In genomic region chr12:12486661-12487240, GRCh38 we compare ENCODE assay signal across 11 cellular contexts.
DNase-seq lines count a peak whose midpoint lies in the region; ATAC-seq and TF ChIP-seq lines count a peak whose summit lies in the region.
"Had no signal": no experiment of that assay in that cellular context is flagged by ENCODE, and none has a peak within 500 bp of the region (broad histone marks: within the 10 kb centered on the region; RNA-seq: fewer than 3 reads in every experiment).

No MANE protein-coding gene starts in this region.

- H3K36me3 ChIP-seq in GM23338 (ENCODE audit: insufficient read depth) = peaks cover 17% of the 10 kb centered on the region
- H3K36me3 ChIP-seq: neural progenitor cell had no signal

- H3K27me3 ChIP-seq in GM23338 (ENCODE audit: insufficient read depth) = no peaks in the 10 kb centered on the region
- H3K27me3 ChIP-seq: neural progenitor cell had no signal

- no peak for TF ChIP-seq POLR2A in lower leg skin (IDR thresholded peaks at IDR 0.05)

- intact Hi-C loops in lower leg skin (cut with DNase I; ENCODE audit: low total_unique reads) = no loop called here

- H3K4me3 Mint-ChIP-seq in GM23338 = no peak overlapping the region
- H3K4me3 Mint-ChIP-seq: neural progenitor cell had no signal

- 0 out of 2 replicates have a peak, but pooled peaks cover 2% of the 10 kb centered on the region for H3F3A ChIP-seq in GM23338 (replicated peaks; ENCODE audit: low read depth)

- H3K4me3 ChIP-seq in GM23338 = no peak overlapping the region
- no peak overlapping the region for H3K4me3 ChIP-seq in lower leg skin (ENCODE audit: low read depth, poor library complexity, severe bottlenecking)
- H3K4me3 ChIP-seq: neural progenitor cell had no signal

- TF ChIP-seq CTCF in GM23338 (conservative IDR thresholded peaks at IDR 0.05; ENCODE audit: low read depth in 2 of 2) (no peak), lower leg skin (IDR thresholded peaks at IDR 0.05) (no peak)

- DNase-seq in kidney tubule cell (ENCODE audit: low spot score) (peak; percentile 44), GM23338 (ENCODE audit: low spot score) (no peak), lower leg skin (ENCODE audit: low spot score in 2 of 2) (no peak), NOMO-1 treated with DMSO at 0.1 percent for 48 hours (lab: John Stamatoyannopoulos, UW; ENCODE audit: unreplicated experiment) (no peak), hepatic stellate cell (ENCODE audit: low spot score) (no peak)
- DNase-seq: NCI-H446 treated with DMSO at 0.1 percent for 48 hours had no signal

- H4K20me1 ChIP-seq in GM23338 (replicated peaks; ENCODE audit: insufficient read depth) = no peaks in the 10 kb centered on the region; the same call in 1 of the 2 replicates

- no peak overlapping the region for H3K4me2 ChIP-seq in GM23338
- H3K4me2 ChIP-seq: neural progenitor cell had no signal

- H3K36me3 Mint-ChIP-seq in GM23338 (ENCODE audit: low read depth) = peaks cover 39% of the 10 kb centered on the region

- H2AFZ ChIP-seq in GM23338 = no peak overlapping the region
- H2AFZ ChIP-seq: neural progenitor cell had no signal

- peaks cover 24% of the 10 kb centered on the region for H3K79me2 ChIP-seq in GM23338 (replicated peaks; ENCODE audit: insufficient read depth)

- H3K4me1 ChIP-seq in GM23338 (ENCODE audit: insufficient read depth) = no peaks in the 10 kb centered on the region

- no peaks in the 10 kb centered on the region for H3K9me2 ChIP-seq in GM23338 (ENCODE audit: insufficient read depth)

- WGBS in lower leg skin, 2 donors = 91 to 92% methylated on average over 6 of the region's 6 CpGs

- ATAC-seq in GM18511 (IDR thresholded peaks at IDR 0.05; ENCODE audit: unreplicated experiment) (peak; percentile 79), GM21390 (IDR thresholded peaks at IDR 0.05; ENCODE audit: unreplicated experiment) (peak; percentile 64), HG03354 (IDR thresholded peaks at IDR 0.05; ENCODE audit: poor library complexity, severe bottlenecking, unreplicated experiment) (peak; percentile 89), GM23338 (no peak)

- no peak overlapping the region for H3K27ac Mint-ChIP-seq in GM23338
- H3K27ac Mint-ChIP-seq: neural progenitor cell had no signal

- H3K9me3 Mint-ChIP-seq in GM23338 = no peaks in the 10 kb centered on the region
- H3K9me3 Mint-ChIP-seq: neural progenitor cell had no signal

- H3K27me3 Mint-ChIP-seq in GM23338 (ENCODE audit: insufficient read depth, low read depth, poor library complexity) = no peaks in the 10 kb centered on the region

- no peak overlapping the region for H3K27ac ChIP-seq in GM23338 (ENCODE audit: low read depth)
- H3K27ac ChIP-seq: neural progenitor cell, VCaP had no signal

- peaks cover 3% of the 10 kb centered on the region; the same call in 1 of the 3 replicates for H3K4me1 Mint-ChIP-seq in GM23338
- H3K4me1 Mint-ChIP-seq: neural progenitor cell had no signal

TF ChIP-seq in GM23338, 12 proteins besides CTCF, POLR2A, EP300 and RAD21:
- TF ChIP-seq POLR2AphosphoS5 (IDR thresholded peaks at IDR 0.05; ENCODE audit: low read depth) = no peak
- TF ChIP-seq ETS1 (IDR thresholded peaks at IDR 0.05) = no peak
